In the genomic region with DNA sequence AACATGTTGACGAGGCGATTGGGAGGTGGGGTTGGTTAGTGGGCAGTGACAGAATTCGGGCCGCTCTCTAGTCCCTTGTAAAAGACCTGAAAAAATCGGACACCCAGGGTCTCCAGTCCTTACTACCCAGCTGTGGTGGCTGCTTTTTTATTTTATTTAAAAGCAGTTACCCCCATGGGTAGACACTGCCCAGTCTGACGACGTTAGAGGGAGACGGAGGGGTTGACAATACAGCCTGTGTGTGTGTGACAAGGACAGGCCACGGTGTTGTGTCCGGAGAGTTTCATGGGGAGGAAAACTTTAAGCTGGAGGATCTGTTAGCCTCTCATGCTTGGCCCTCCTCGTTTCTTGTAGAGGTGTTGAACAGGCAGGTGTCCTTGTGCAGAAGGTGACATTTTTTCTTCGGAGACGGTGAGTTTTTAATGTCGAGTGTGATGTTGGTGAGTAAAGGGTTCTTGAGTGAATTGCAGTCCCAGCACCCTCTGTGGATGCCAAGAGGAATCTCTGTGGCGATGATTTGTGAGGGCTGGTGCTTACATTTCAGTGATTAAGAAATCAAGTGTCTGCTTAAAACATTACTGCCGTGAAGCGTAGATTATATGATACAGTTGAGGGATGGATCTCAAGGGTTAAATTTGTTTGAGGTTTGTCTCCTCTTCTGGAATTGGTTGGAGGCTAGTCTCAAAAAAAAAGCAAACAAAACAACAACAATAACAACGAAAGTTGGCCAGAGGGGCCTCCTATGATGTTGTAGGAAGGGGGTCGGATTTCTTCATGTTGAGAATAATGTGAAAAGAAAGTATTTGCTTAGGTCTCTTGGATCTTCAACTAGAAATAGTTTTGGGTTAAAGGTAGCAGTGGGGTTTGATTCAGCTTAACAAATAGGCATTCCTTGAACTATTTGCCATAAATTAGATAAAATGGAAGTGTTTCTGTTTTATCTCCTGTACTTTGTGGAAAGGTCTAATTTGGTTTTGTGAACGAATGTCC, we compare ENCODE assay signal across 8 cellular contexts. TPM values are rescaled to one million over a fixed set of nuclear protein-coding genes. Genes with fewer than 3 reads are reported as not detected.
DNase-seq lines count a peak whose midpoint lies in the region; ATAC-seq and TF ChIP-seq lines count a peak whose summit lies in the region.

No MANE protein-coding gene starts in this region.

- H3K9me3 ChIP-seq in MM.1S (replicated peaks; ENCODE audit: insufficient read depth, low read length): no peaks in the 10 kb centered on the region

- peaks cover 28% of the 10 kb centered on the region for H3K79me2 ChIP-seq in MM.1S (ENCODE audit: low read length)

- TF ChIP-seq CTCF in GM06990 (IDR thresholded peaks at IDR 0.05; ENCODE audit: insufficient read depth, low read length, poor library complexity, severe bottlenecking) (no peak), MM.1S (IDR thresholded peaks at IDR 0.05; ENCODE audit: low read length) (no peak), brain microvascular endothelial cell (IDR thresholded peaks at IDR 0.05; ENCODE audit: low read depth, low read length, missing control alignments) (no peak), GM13977 (IDR thresholded peaks at IDR 0.05; ENCODE audit: extremely low read depth, insufficient read depth, missing control alignments) (no peak)

- intact Hi-C loops in sciatic nerve (cut with DNase I): no loop called here

- H3K9ac ChIP-seq in MM.1S (ENCODE audit: low read length): no peak overlapping the region

- no peaks in the 10 kb centered on the region for H3K27me3 Mint-ChIP-seq in stimulated activated naive CD8-positive, alpha-beta T cell treated with anti-CD3 and anti-CD28 coated beads, Interleukin-15, amount 100 ng/mL, for 72 hours

- no peak for ATAC-seq in stimulated activated naive CD8-positive, alpha-beta T cell treated with anti-CD3 and anti-CD28 coated beads, Interleukin-15, amount 100 ng/mL, for 72 hours
- no peak for ATAC-seq in sciatic nerve
- no peak for ATAC-seq in GM21367 (IDR thresholded peaks at IDR 0.05; ENCODE audit: unreplicated experiment)

- no peaks in the 10 kb centered on the region for H3K27me3 ChIP-seq in GM06990 (replicated peaks; ENCODE audit: control insufficient read depth, insufficient read depth, low read length)
- H3K27me3 ChIP-seq in MM.1S (replicated peaks; ENCODE audit: insufficient read depth, low read length): no peaks in the 10 kb centered on the region
- H3K27me3 ChIP-seq in brain microvascular endothelial cell (replicated peaks): no peaks in the 10 kb centered on the region
- H3K27me3 ChIP-seq in layer of hippocampus (ENCODE audit: control insufficient read depth, insufficient read depth, low read length): no peaks in the 10 kb centered on the region

- peak overlapping the region; percentile 65 for H3K4me2 ChIP-seq in MM.1S (ENCODE audit: low read depth, low read length)

- H3K9me2 ChIP-seq in MM.1S (replicated peaks; ENCODE audit: insufficient read depth, low read length): no peaks in the 10 kb centered on the region

- no peaks in the 10 kb centered on the region for H4K20me1 ChIP-seq in MM.1S (ENCODE audit: insufficient read depth, low read length)

- H3K9me3 Mint-ChIP-seq in stimulated activated naive CD8-positive, alpha-beta T cell treated with anti-CD3 and anti-CD28 coated beads, Interleukin-15, amount 100 ng/mL, for 72 hours: no peaks in the 10 kb centered on the region

- no peaks in the 10 kb centered on the region for H3K36me3 ChIP-seq in GM06990 (ENCODE audit: control insufficient read depth, insufficient read depth, low read length)
- no peaks in the 10 kb centered on the region for H3K36me3 ChIP-seq in MM.1S (replicated peaks; ENCODE audit: insufficient read depth, low read length)
- no peaks in the 10 kb centered on the region for H3K36me3 ChIP-seq in brain microvascular endothelial cell (replicated peaks)

- H3K4me3 Mint-ChIP-seq in stimulated activated naive CD8-positive, alpha-beta T cell treated with anti-CD3 and anti-CD28 coated beads, Interleukin-15, amount 100 ng/mL, for 72 hours: peak overlapping the region; percentile 72 to 82

- in situ Hi-C loops in brain microvascular endothelial cell (cut with HindIII; ENCODE audit: low pct_ligation_motif_present, low sequenced_read_pairs) (no loop called here), GM13977 (cut with MboI; ENCODE audit: low pct_unique_long_range_greater_than_20kb, low sequenced_read_pairs, unreplicated experiment) (no loop called here)

- H3K4me1 ChIP-seq in MM.1S (ENCODE audit: low read length): peaks cover 10% of the 10 kb centered on the region; the same call in 1 of the 2 replicates

- H3K4me3 ChIP-seq in GM06990 (replicated peaks; ENCODE audit: low read depth, low read length): peak overlapping the region; percentile 94
- peak overlapping the region; percentile 81; the same call in 1 of the 2 replicates for H3K4me3 ChIP-seq in MM.1S (ENCODE audit: low read length)
- peak overlapping the region; percentile 82 for H3K4me3 ChIP-seq in brain microvascular endothelial cell (ENCODE audit: low read depth, low read length)

- DNase-seq in GM06990 (ENCODE audit: extremely low read depth, insufficient read length) (no peak), MM.1S (no peak), brain microvascular endothelial cell (no peak), GM13977 (ENCODE audit: low spot score) (no peak), sciatic nerve (ENCODE audit: low spot score) (no peak)
- DNase-seq in stimulated activated naive CD8-positive, alpha-beta T cell treated with anti-CD3 and anti-CD28 coated beads, Interleukin-15, amount 100 ng/mL, for 72 hours: peak in 1 of 2 donors; percentile 36

- no peak overlapping the region for H2AFZ ChIP-seq in MM.1S (ENCODE audit: low read length)

- H3K27ac Mint-ChIP-seq in stimulated activated naive CD8-positive, alpha-beta T cell treated with anti-CD3 and anti-CD28 coated beads, Interleukin-15, amount 100 ng/mL, for 72 hours: peak overlapping the region in 1 of 2 donors; percentile 49

- peaks cover 6% of the 10 kb centered on the region for H3F3A ChIP-seq in MM.1S (ENCODE audit: insufficient read depth, low read length)

- peaks cover 53% of the 10 kb centered on the region for H3K4me1 Mint-ChIP-seq in stimulated activated naive CD8-positive, alpha-beta T cell treated with anti-CD3 and anti-CD28 coated beads, Interleukin-15, amount 100 ng/mL, for 72 hours

- no peak overlapping the region for H3K27ac ChIP-seq in MM.1S (ENCODE audit: low read length)
- H3K27ac ChIP-seq in brain microvascular endothelial cell: no peak overlapping the region
- H3K27ac ChIP-seq in layer of hippocampus (ENCODE audit: low read depth, low read length): peak overlapping the region; percentile 82

RNA-seq across cellular contexts. Expression of gene NCOA1, which starts 1.5 kb away (rescaled TPM):
- 89.7 TPM for total RNA-seq in sciatic nerve
